ENCODE assay signal across 9 cellular contexts in genomic region chr2:119252186-119253113, GRCh38. TPM values are rescaled to one million over a fixed set of nuclear protein-coding genes. Genes with fewer than 3 reads are reported as not detected.
DNase-seq lines count a peak whose midpoint lies in the region; TF ChIP-seq lines count a peak whose summit lies in the region.
"Had no signal": no experiment of that assay in that cellular context is flagged by ENCODE, and none has a peak within 500 bp of the region (broad histone marks: within the 10 kb centered on the region; RNA-seq: fewer than 3 reads in every experiment).

No MANE protein-coding gene starts in this region.

- peak overlapping the region; percentile 94 for H3K27ac Mint-ChIP-seq in osteocyte (ENCODE audit: unreplicated experiment)

- no peaks in the 10 kb centered on the region for H3K9me3 Mint-ChIP-seq in osteocyte (ENCODE audit: unreplicated experiment)

- no peaks in the 10 kb centered on the region for H3K27me3 Mint-ChIP-seq in osteocyte (ENCODE audit: unreplicated experiment)

- peaks cover 90% of the 10 kb centered on the region for H3K4me1 Mint-ChIP-seq in osteocyte (ENCODE audit: unreplicated experiment)

- TF ChIP-seq CTCF in epithelial cell of esophagus (IDR thresholded peaks at IDR 0.05; ENCODE audit: insufficient read depth, low read depth, low read length, missing control alignments) = no peak
- TF ChIP-seq CTCF in osteocyte (IDR thresholded peaks at IDR 0.05) = no peak

- no peaks in the 10 kb centered on the region for H3K36me3 Mint-ChIP-seq in osteocyte (ENCODE audit: unreplicated experiment)

- H3K4me3 Mint-ChIP-seq in osteocyte (ENCODE audit: unreplicated experiment) = peak overlapping the region; percentile 2

- DNase-seq in GM04503 (ENCODE audit: low read depth) (peak; percentile 93), RPMI7951 (ENCODE audit: low read depth) (peak; percentile 95), epithelial cell of esophagus (ENCODE audit: low read depth) (peak; percentile 97), osteocyte (ENCODE audit: extremely low spot score, unreplicated experiment) (no peak), NCI-H1105 treated with DMSO at 0.1 percent for 48 hours (lab: John Stamatoyannopoulos, UW) (no peak), GF-D8 (lab: John Stamatoyannopoulos, UW) (no peak), NCI-H2171 treated with DMSO at 0.1 percent for 48 hours (lab: John Stamatoyannopoulos, UW) (no peak)
- no peak for DNase-seq in activated CD4-positive, CD25-positive, alpha-beta regulatory T cell (lab: John Stamatoyannopoulos, UW)
- DNase-seq: NCI-H510A treated with DMSO at 0.1 percent for 48 hours had no signal

- no peak overlapping the region for H3K4me3 ChIP-seq in epithelial cell of esophagus (ENCODE audit: low read length)

RNA-seq across cellular contexts. Expression of gene STEAP3, which starts 28.8 kb away (rescaled TPM):
- 27.3 and 32.2 TPM in 2 replicates for total RNA-seq in RPMI7951 (2014; rRNA removed; shearing (Covaris generic))
- total RNA-seq in osteocyte = 19.3 and 22.7 TPM in 2 replicates

Comparison
In these comparisons a context has a peak if more than half of its experiments do, and no peak if none do; other contexts are left out.
1. DNase-seq: peak in GM04503 (single experiment), RPMI7951 (single experiment) and epithelial cell of esophagus (single experiment); none in osteocyte (single experiment), NCI-H1105 treated with DMSO at 0.1 percent for 48 hours (single experiment), activated CD4-positive, CD25-positive, alpha-beta regulatory T cell (0 of 4), GF-D8 (single experiment) and NCI-H2171 treated with DMSO at 0.1 percent for 48 hours (single experiment).